In genomic region chr5:143921525-143922311, GRCh38 we compare ENCODE assay signal across 15 cellular contexts.
DNase-seq lines count a peak whose midpoint lies in the region; ATAC-seq and TF ChIP-seq lines count a peak whose summit lies in the region.
"Had no signal": no experiment of that assay in that cellular context is flagged by ENCODE, and none has a peak within 500 bp of the region (broad histone marks: within the 10 kb centered on the region; RNA-seq: fewer than 3 reads in every experiment).

No MANE protein-coding gene starts in this region.

- DNase-seq in GM04503 (ENCODE audit: low read depth) (peak; percentile 94), fibroblast of villous mesenchyme (ENCODE audit: low read depth) (peak; percentile 75), gastrocnemius medialis (no peak), NOMO-1 (lab: John Stamatoyannopoulos, UW; ENCODE audit: unreplicated experiment in 2 of 2) (no peak), NCI-H1417 (lab: John Stamatoyannopoulos, UW) (no peak), Peyer's patch (no peak)
- DNase-seq in activated effector memory CD4-positive, alpha-beta T cell treated with Interleukin-2 at 50 U/mL for 16 hours: no peak
- DNase-seq: cortex of kidney; DND-41; naive thymus-derived CD8-positive, alpha-beta T cell; NCI-H2107; SHP77 treated with DMSO at 0.1 percent for 48 hours; stimulated activated CD4-positive, alpha-beta T cell treated with anti-CD3 and anti-CD28 coated beads, Interleukin-1b, Interleukin-23, amount 100 ng/mL, for 48 hours had no signal

- TF ChIP-seq CTCF in fibroblast of villous mesenchyme (IDR thresholded peaks at IDR 0.05; ENCODE audit: insufficient read depth, low read depth, low read length) (no peak), gastrocnemius medialis (IDR thresholded peaks at IDR 0.05 in 4 of 5, conservative IDR thresholded peaks at IDR 0.05 in 1 of 5) (no peak), Peyer's patch (IDR thresholded peaks at IDR 0.05) (no peak)

- intact Hi-C loops in gastrocnemius medialis (cut with DNase I; ENCODE audit: low total_unique reads): no loop called here

- ATAC-seq in SK-N-SH treated with all-trans-retinoic acid at 6 μM for 48 hours: peak; percentile 73
- peak; percentile 57 to 78 for ATAC-seq in gastrocnemius medialis
- ATAC-seq: activated CD4-positive, CD25-positive, alpha-beta regulatory T cell treated with anti-CD3 and anti-CD28 coated beads, Interleukin-2, amount 50 U/mL, for 24 hours; naive thymus-derived CD8-positive, alpha-beta T cell had no signal

- no peak overlapping the region for H3K4me3 ChIP-seq in fibroblast of villous mesenchyme (ENCODE audit: low read depth, low read length)
- H3K4me3 ChIP-seq in gastrocnemius medialis: no peak overlapping the region
- no peak overlapping the region for H3K4me3 ChIP-seq in Peyer's patch

- H3K4me1 ChIP-seq in gastrocnemius medialis: peaks cover 0 to 11% of the 10 kb centered on the region in 2 donors
- H3K4me1 ChIP-seq in Peyer's patch: no peaks in the 10 kb centered on the region

- TF ChIP-seq POLR2A in gastrocnemius medialis (IDR thresholded peaks at IDR 0.05) (no peak), Peyer's patch (IDR thresholded peaks at IDR 0.05) (no peak)

- H3K27me3 ChIP-seq in gastrocnemius medialis (no peaks in the 10 kb centered on the region), Peyer's patch (no peaks in the 10 kb centered on the region)

- in situ Hi-C loops in gastrocnemius medialis (cut with MboI; ENCODE audit: low sequenced_read_pairs in 4 of 4): no loop called here

- H3K9me3 ChIP-seq in gastrocnemius medialis: no peaks in the 10 kb centered on the region
- no peaks in the 10 kb centered on the region for H3K9me3 ChIP-seq in Peyer's patch

- H3K36me3 ChIP-seq in gastrocnemius medialis: no peaks in the 10 kb centered on the region
- H3K36me3 ChIP-seq in Peyer's patch: no peaks in the 10 kb centered on the region

- H3K27ac ChIP-seq in gastrocnemius medialis: peak overlapping the region; percentile 19 to 71 (median 48)
- H3K27ac ChIP-seq in Peyer's patch: no peak overlapping the region

TF ChIP-seq in SK-N-SH treated with all-trans-retinoic acid at 6 μM for 48 hours, 23 proteins besides CTCF, POLR2A, EP300 and RAD21 (continues in another document):
- no peak for TF ChIP-seq PPARA (CRISPR knock-in tag; IDR thresholded peaks at IDR 0.05; ENCODE audit: borderline replicate concordance)
- no peak for TF ChIP-seq SNAI2 (CRISPR knock-in tag; IDR thresholded peaks at IDR 0.05)
- no peak for TF ChIP-seq TCF4 (CRISPR knock-in tag; IDR thresholded peaks at IDR 0.05; ENCODE audit: borderline replicate concordance)
- no peak for TF ChIP-seq PATZ1 (CRISPR knock-in tag; IDR thresholded peaks at IDR 0.05; ENCODE audit: borderline replicate concordance)
- TF ChIP-seq RARB (CRISPR knock-in tag; IDR thresholded peaks at IDR 0.05): no peak
- no peak for TF ChIP-seq TSHZ2 (CRISPR knock-in tag; IDR thresholded peaks at IDR 0.05)
- peak; percentile 74 for TF ChIP-seq ISL1 (CRISPR knock-in tag; IDR thresholded peaks at IDR 0.05)
- TF ChIP-seq OSR1 (CRISPR knock-in tag; IDR thresholded peaks at IDR 0.05): no peak
- TF ChIP-seq CSRNP3 (CRISPR knock-in tag; IDR thresholded peaks at IDR 0.05): no peak
- TF ChIP-seq CREB5 (CRISPR knock-in tag; IDR thresholded peaks at IDR 0.05; ENCODE audit: low read depth): 0 out of 2 replicates have a peak, but pooled peaks have one; percentile 22
- TF ChIP-seq POU6F1 (CRISPR knock-in tag; IDR thresholded peaks at IDR 0.05; ENCODE audit: borderline replicate concordance, low read depth): no peak
- TF ChIP-seq ZNF565 (CRISPR knock-in tag; conservative IDR thresholded peaks at IDR 0.05; ENCODE audit: low read depth): no peak
- no peak for TF ChIP-seq ARNTL (CRISPR knock-in tag; IDR thresholded peaks at IDR 0.05; ENCODE audit: borderline replicate concordance, low read depth)
- no peak for TF ChIP-seq BACH2 (CRISPR knock-in tag; IDR thresholded peaks at IDR 0.05; ENCODE audit: borderline replicate concordance)
- TF ChIP-seq ZNF8 (CRISPR knock-in tag; IDR thresholded peaks at IDR 0.05): no peak
- TF ChIP-seq ZFP3 (CRISPR knock-in tag; IDR thresholded peaks at IDR 0.05): no peak
- TF ChIP-seq ZFP30 (CRISPR knock-in tag; IDR thresholded peaks at IDR 0.05): no peak
- TF ChIP-seq ZC3H10 (CRISPR knock-in tag; IDR thresholded peaks at IDR 0.05): 0 out of 2 replicates have a peak, but pooled peaks have one; percentile 27
- 0 out of 2 replicates have a peak, but pooled peaks have one; percentile 18 for TF ChIP-seq TOX (CRISPR knock-in tag; IDR thresholded peaks at IDR 0.05; ENCODE audit: borderline replicate concordance)
- no peak for TF ChIP-seq ESRRG (CRISPR knock-in tag; IDR thresholded peaks at IDR 0.05)
- TF ChIP-seq CSDC2 (CRISPR knock-in tag; IDR thresholded peaks at IDR 0.05): no peak

Comparison
In these comparisons a context has a peak if more than half of its experiments do, and no peak if none do; other contexts are left out.
1. DNase-seq: peak in GM04503 (single experiment) and fibroblast of villous mesenchyme (single experiment); none in gastrocnemius medialis (0 of 2), NOMO-1 (0 of 2), NCI-H1417 (0 of 3), activated effector memory CD4-positive, alpha-beta T cell treated with Interleukin-2 at 50 U/mL for 16 hours (single experiment) and Peyer's patch (0 of 3).
2. H3K27ac ChIP-seq: peak in gastrocnemius medialis (4 of 4); none in Peyer's patch (0 of 4).